ENCODE assay signal across 11 cellular contexts in genomic region chr19:48631254-48631653, GRCh38. TPM values are rescaled to one million over a fixed set of nuclear protein-coding genes. Genes with fewer than 3 reads are reported as not detected.
DNase-seq lines count a peak whose midpoint lies in the region; ATAC-seq, FAIRE-seq and TF ChIP-seq lines count a peak whose summit lies in the region.
"Had no signal": no experiment of that assay in that cellular context is flagged by ENCODE, and none has a peak within 500 bp of the region (broad histone marks: within the 10 kb centered on the region; RNA-seq: fewer than 3 reads in every experiment).

No MANE protein-coding gene starts in this region.

- H3K36me3 ChIP-seq in GM12878 (ENCODE audit: control insufficient read depth in 2 of 2, insufficient read depth in 2 of 2, low read length in 1 of 2): peaks cover 4 to 5% of the 10 kb centered on the region in 2 experiments; a peak in 3 of 4 replicates
- peaks cover 0 to 18% (median 3%) of the 10 kb centered on the region in 4 donors for H3K36me3 ChIP-seq in upper lobe of left lung

- H3K4me3 ChIP-seq in GM12878: no peak overlapping the region
- H3K4me3 ChIP-seq in upper lobe of left lung: no peak overlapping the region

- ATAC-seq in activated naive CD8-positive, alpha-beta T cell treated with anti-CD3 and anti-CD28 coated beads, Interleukin-2, amount 50 U/mL, for 24 hours: no peak
- ATAC-seq in GM12878 (no peak), upper lobe of left lung (ENCODE audit: low FRiP score in 2 of 2) (no peak)
- ATAC-seq in naive thymus-derived CD8-positive, alpha-beta T cell: no peak
- ATAC-seq: activated naive CD4-positive, alpha-beta T cell treated with anti-CD3 and anti-CD28 coated beads, Interleukin-2, amount 50 U/mL, for 72 hours had no signal

- DNase-seq in activated naive CD8-positive, alpha-beta T cell treated with anti-CD3 and anti-CD28 coated beads for 36 hours: no peak
- DNase-seq in activated naive CD8-positive, alpha-beta T cell treated with anti-CD3 and anti-CD28 coated beads, Interleukin-2, amount 50 U/mL, for 24 hours: no peak
- DNase-seq in GM12878 (ENCODE audit: low read depth, low spot score): no peak
- peak in 1 of 10 donors; percentile 60 for DNase-seq in naive thymus-derived CD8-positive, alpha-beta T cell
- DNase-seq in upper lobe of left lung: no peak
- DNase-seq in nephron progenitor cell: no peak
- no peak for DNase-seq in HPDE6-E6E7 (ENCODE audit: extremely low spot score)
- DNase-seq in SHP77 (lab: John Stamatoyannopoulos, UW): no peak
- DNase-seq: activated CD4-positive, CD25-positive, alpha-beta regulatory T cell; kidney glomerular epithelial cell had no signal

- H3K27ac Mint-ChIP-seq in activated naive CD8-positive, alpha-beta T cell treated with anti-CD3 and anti-CD28 coated beads for 36 hours: peak overlapping the region; percentile 45
- no peak overlapping the region for H3K27ac Mint-ChIP-seq in activated naive CD8-positive, alpha-beta T cell treated with anti-CD3 and anti-CD28 coated beads, Interleukin-2, amount 50 U/mL, for 24 hours
- H3K27ac Mint-ChIP-seq in naive thymus-derived CD8-positive, alpha-beta T cell: peak overlapping the region in 8 of 10 donors; percentile 35 to 92 (median 80)
- no peak overlapping the region for H3K27ac Mint-ChIP-seq in nephron progenitor cell

- H3K79me2 ChIP-seq in GM12878 (ENCODE audit: control insufficient read depth, insufficient read depth, low read length): peaks cover 5% of the 10 kb centered on the region

- CTCF ChIA-PET in GM12878 (lab: Yijun Ruan, JAX): no interaction called here

- H3K36me3 Mint-ChIP-seq in activated naive CD8-positive, alpha-beta T cell treated with anti-CD3 and anti-CD28 coated beads for 36 hours: peaks cover 5% of the 10 kb centered on the region
- peaks cover 8% of the 10 kb centered on the region for H3K36me3 Mint-ChIP-seq in activated naive CD8-positive, alpha-beta T cell treated with anti-CD3 and anti-CD28 coated beads, Interleukin-2, amount 50 U/mL, for 24 hours (ENCODE audit: low read depth)
- peaks cover 0 to 47% (median 8%) of the 10 kb centered on the region in 3 donors for H3K36me3 Mint-ChIP-seq in naive thymus-derived CD8-positive, alpha-beta T cell
- H3K36me3 Mint-ChIP-seq in nephron progenitor cell (ENCODE audit: low read depth): no peaks in the 10 kb centered on the region

- H3K27ac ChIP-seq in GM12878 (ENCODE audit: control insufficient read depth, insufficient read depth): no peak overlapping the region
- peak overlapping the region; percentile 70 to 97 (median 89) for H3K27ac ChIP-seq in upper lobe of left lung

- H3K4me2 ChIP-seq in GM12878 (ENCODE audit: control insufficient read depth, insufficient read depth): no peak overlapping the region

- no peaks in the 10 kb centered on the region for H3K9me3 ChIP-seq in GM12878 (replicated peaks; ENCODE audit: control insufficient read depth, insufficient read depth, low read length)
- H3K9me3 ChIP-seq in upper lobe of left lung: no peaks in the 10 kb centered on the region

- no peak for TF ChIP-seq RAD21 in GM12878 (IDR thresholded peaks at IDR 0.05; ENCODE audit: insufficient read depth, low read depth, low read length)

- TF ChIP-seq CTCF in GM12878 (IDR thresholded peaks at IDR 0.05 in 2 of 3, conservative IDR thresholded peaks at IDR 0.05 in 1 of 3; ENCODE audit: control insufficient read depth in 2 of 3, extremely low read depth in 1 of 3, insufficient read depth in 1 of 3, low read depth in 3 of 3, low read length in 3 of 3) (no peak), upper lobe of left lung (IDR thresholded peaks at IDR 0.05) (no peak), nephron progenitor cell (IDR thresholded peaks at IDR 0.05) (no peak)

- POLR2A ChIA-PET in GM12878 (lab: Charles Lee): no interaction called here
- POLR2A ChIA-PET in naive thymus-derived CD8-positive, alpha-beta T cell (lab: Charles Lee): interaction anchor here (0.7 to 4.6 kb wide), 8 partner anchors 9 to 437 kb away, joined by 3 to 38 read pairs (median 3); partner anchors contain the start of genes CA11, RPL18 and SPHK2

- no peaks in the 10 kb centered on the region for H3K27me3 ChIP-seq in GM12878 (replicated peaks in 1 of 2; ENCODE audit: control insufficient read depth in 2 of 2, insufficient read depth in 2 of 2, low read length in 1 of 2)
- no peaks in the 10 kb centered on the region for H3K27me3 ChIP-seq in upper lobe of left lung

- no peaks in the 10 kb centered on the region for H4K20me1 ChIP-seq in GM12878 (ENCODE audit: control insufficient read depth, insufficient read depth)

- TF ChIP-seq POLR2A in GM12878 (IDR thresholded peaks at IDR 0.05; ENCODE audit: low read depth, low read length): no peak
- TF ChIP-seq POLR2A in upper lobe of left lung (IDR thresholded peaks at IDR 0.05): peak in 1 of 4 donors; percentile 1

- H3K4me1 Mint-ChIP-seq in activated naive CD8-positive, alpha-beta T cell treated with anti-CD3 and anti-CD28 coated beads for 36 hours: peaks cover 32% of the 10 kb centered on the region
- peaks cover 50% of the 10 kb centered on the region for H3K4me1 Mint-ChIP-seq in activated naive CD8-positive, alpha-beta T cell treated with anti-CD3 and anti-CD28 coated beads, Interleukin-2, amount 50 U/mL, for 24 hours
- peaks cover 11 to 49% (median 45%) of the 10 kb centered on the region in 4 donors for H3K4me1 Mint-ChIP-seq in naive thymus-derived CD8-positive, alpha-beta T cell
- peaks cover 76% of the 10 kb centered on the region for H3K4me1 Mint-ChIP-seq in nephron progenitor cell

- no peak overlapping the region for H3K9ac ChIP-seq in GM12878 (ENCODE audit: control insufficient read depth, insufficient read depth, low read length)

- in situ Hi-C loops in GM12878 (cut with MboI): loop anchor here (25.0 kb wide), 1 partner anchor 1256 kb away; the partner anchor contains the start of genes AKT1S1, IL4I1 and TBC1D17

- no peaks in the 10 kb centered on the region for H3K9me3 Mint-ChIP-seq in activated naive CD8-positive, alpha-beta T cell treated with anti-CD3 and anti-CD28 coated beads for 36 hours
- no peaks in the 10 kb centered on the region for H3K9me3 Mint-ChIP-seq in activated naive CD8-positive, alpha-beta T cell treated with anti-CD3 and anti-CD28 coated beads, Interleukin-2, amount 50 U/mL, for 24 hours
- no peaks in the 10 kb centered on the region for H3K9me3 Mint-ChIP-seq in naive thymus-derived CD8-positive, alpha-beta T cell
- H3K9me3 Mint-ChIP-seq in nephron progenitor cell: no peaks in the 10 kb centered on the region
- H3K9me3 Mint-ChIP-seq: activated naive CD4-positive, alpha-beta T cell treated with anti-CD3 and anti-CD28 coated beads, Interleukin-2, amount 50 U/mL, for 72 hours had no signal

- RAD21 ChIA-PET in GM12878 (lab: Charles Lee; ENCODE audit: unreplicated experiment): interaction anchor here (3.4 kb wide), 1 partner anchor 12 kb away, joined by 15 read pairs; the partner anchor contains the start of genes RPL18 and SPHK2

- no peak overlapping the region for H3K4me3 Mint-ChIP-seq in activated naive CD8-positive, alpha-beta T cell treated with anti-CD3 and anti-CD28 coated beads for 36 hours
- H3K4me3 Mint-ChIP-seq in activated naive CD8-positive, alpha-beta T cell treated with anti-CD3 and anti-CD28 coated beads, Interleukin-2, amount 50 U/mL, for 24 hours: no peak overlapping the region
- H3K4me3 Mint-ChIP-seq in naive thymus-derived CD8-positive, alpha-beta T cell: no peak overlapping the region
- no peak overlapping the region for H3K4me3 Mint-ChIP-seq in nephron progenitor cell

- FAIRE-seq in GM12878 (lab: Jason Lieb, UNC): no peak

- BruUV-seq in GM12878 (replicated peaks; lab: Mats Ljungman, UMichigan): no TSS peak

- SMC1A ChIA-PET in GM12878 (lab: Charles Lee; ENCODE audit: uncharacterized antibody, unreplicated experiment): no interaction called here

- H3K4me1 ChIP-seq in GM12878 (ENCODE audit: control insufficient read depth, insufficient read depth, low read length) (peaks cover 20% of the 10 kb centered on the region), upper lobe of left lung (peaks cover 59 to 68% (median 63%) of the 10 kb centered on the region in 4 donors)

- TF ChIP-seq EP300 in GM12878 (IDR thresholded peaks at IDR 0.05; ENCODE audit: borderline replicate concordance in 1 of 2, control insufficient read depth in 1 of 2, low read depth in 2 of 2, low read length in 2 of 2): no peak
- TF ChIP-seq EP300 in upper lobe of left lung (IDR thresholded peaks at IDR 0.05): no peak

- no peak overlapping the region for H2AFZ ChIP-seq in GM12878 (ENCODE audit: control insufficient read depth, low read depth, low read length)

- WGBS in GM12878 (ENCODE audit: insufficient coverage, insufficient replicate concordance, low lambda C conversion rate, missing lambda C conversion rate): 100% methylated on average over 3 of the region's 3 CpGs
- WGBS in upper lobe of left lung, 2 donors: 67 to 80% methylated on average over 1 to 3 of the region's 3 CpGs

- no peaks in the 10 kb centered on the region for H3K27me3 Mint-ChIP-seq in activated naive CD8-positive, alpha-beta T cell treated with anti-CD3 and anti-CD28 coated beads for 36 hours
- peaks cover 2% of the 10 kb centered on the region for H3K27me3 Mint-ChIP-seq in activated naive CD8-positive, alpha-beta T cell treated with anti-CD3 and anti-CD28 coated beads, Interleukin-2, amount 50 U/mL, for 24 hours
- H3K27me3 Mint-ChIP-seq in naive thymus-derived CD8-positive, alpha-beta T cell: no peaks in the 10 kb centered on the region
- no peaks in the 10 kb centered on the region for H3K27me3 Mint-ChIP-seq in nephron progenitor cell (ENCODE audit: low read depth, poor library complexity)

- intact Hi-C loops in GM12878 (cut with micrococcal nuclease; ENCODE audit: unreplicated experiment): loop anchor here (10.0 kb wide), 1 partner anchor 334 kb away; the partner anchor contains the start of gene FTL

RNA-seq across cellular contexts. Expression of gene DBP, which starts 5.9 kb away (rescaled TPM):
- total RNA-seq in activated naive CD8-positive, alpha-beta T cell treated with anti-CD3 and anti-CD28 coated beads for 36 hours: 10 to 100 TPM in 1 of 2 experiments, 1 to 10 TPM in 1; 9.3 to 10.1 TPM
- total RNA-seq in GM12878 (2013; cell fraction: nucleolus; rRNA removed): 18.1 and 21.7 TPM in 2 replicates
- total RNA-seq in GM12878 (2014; rRNA removed): 10.5 and 10.6 TPM in 2 replicates
- total RNA-seq in GM12878 (2014; rRNA removed; fragmentation: Illumina TruSeq; extraction: Trizol): 7.0 and 8.1 TPM in 2 replicates
- total RNA-seq in GM12878 (2021): 6.7 and 7.3 TPM in 2 replicates
- 5.0 TPM for polyA plus RNA-seq in GM12878 (2011; ENCODE audit: low read depth)
- 6.0 and 9.8 TPM in 2 replicates for polyA plus RNA-seq in GM12878 (2011; rRNA removed)
- 13.1 and 14.1 TPM in 2 replicates for polyA plus RNA-seq in GM12878 (2011; cell fraction: cytosol; rRNA removed)
- 10.3 and 11.2 TPM in 2 replicates for polyA plus RNA-seq in GM12878 (2011; cell fraction: nucleus; rRNA removed)
- 12.9 and 16.4 TPM in 2 replicates for polyA plus RNA-seq in GM12878 (2012)
- polyA plus RNA-seq in GM12878 (2014; fragmentation: Illumina TruSeq; extraction: Trizol): 5.0 and 5.1 TPM in 2 replicates
- 1 to 10 TPM; 2.0 to 2.6 TPM for polyA plus RNA-seq in GM12878 (2014; fragmentation: Nextera tagmentation; extraction: Ambion mirVana)
- 9.4 and 9.7 TPM in 2 replicates for polyA plus RNA-seq in GM12878 (2014; rRNA removed)
- polyA plus RNA-seq in GM12878 (2016; fragmentation: Nextera tagmentation; extraction: Ambion mirVana): 1 to 10 TPM; 4.0 to 7.1 TPM
- polyA minus RNA-seq in GM12878 (2011; rRNA and poly(A)+ RNA removed): 6.6 and 9.1 TPM in 2 replicates
- 2.6 and 7.4 TPM in 2 replicates for polyA minus RNA-seq in GM12878 (2011; cell fraction: cytosol; rRNA and poly(A)+ RNA removed)
- 3.9 and 4.3 TPM in 2 replicates for polyA minus RNA-seq in GM12878 (2011; cell fraction: nucleus; rRNA and poly(A)+ RNA removed)
- 10 to 100 TPM; 63.1 to 66.6 TPM for total RNA-seq in naive thymus-derived CD8-positive, alpha-beta T cell
- 10 to 100 TPM; 37.5 to 97.8 (median 63.1) TPM for polyA plus RNA-seq in naive thymus-derived CD8-positive, alpha-beta T cell
- total RNA-seq in upper lobe of left lung: 10 to 100 TPM in 3 of 6 donors, 1 to 10 TPM in 3; 5.2 to 25.4 (median 10.0) TPM

RNA-seq across cellular contexts. Expression of gene SPHK2, which starts 11.9 kb away (rescaled TPM):
- total RNA-seq in activated naive CD8-positive, alpha-beta T cell treated with anti-CD3 and anti-CD28 coated beads for 36 hours: 10 to 100 TPM; 36.7 to 40.8 TPM
- total RNA-seq in GM12878 (2013; cell fraction: nucleolus; rRNA removed): 31.6 and 32.6 TPM in 2 replicates
- 12.4 and 15.9 TPM in 2 replicates for total RNA-seq in GM12878 (2014; rRNA removed)
- total RNA-seq in GM12878 (2014; rRNA removed; fragmentation: Illumina TruSeq; extraction: Trizol): 6.5 and 7.1 TPM in 2 replicates
- total RNA-seq in GM12878 (2021): 33.1 and 40.5 TPM in 2 replicates
- 3.6 TPM for polyA plus RNA-seq in GM12878 (2011; ENCODE audit: low read depth)
- polyA plus RNA-seq in GM12878 (2011; rRNA removed): 3.0 and 5.7 TPM in 2 replicates
- 9.0 and 13.9 TPM in 2 replicates for polyA plus RNA-seq in GM12878 (2011; cell fraction: cytosol; rRNA removed)
- 35.3 and 48.6 TPM in 2 replicates for polyA plus RNA-seq in GM12878 (2011; cell fraction: nucleus; rRNA removed)
- polyA plus RNA-seq in GM12878 (2012): 11.0 and 11.4 TPM in 2 replicates
- polyA plus RNA-seq in GM12878 (2014; fragmentation: Illumina TruSeq; extraction: Trizol): 2.2 and 4.7 TPM in 2 replicates
- under 1 TPM; 0.37 to 0.75 TPM for polyA plus RNA-seq in GM12878 (2014; fragmentation: Nextera tagmentation; extraction: Ambion mirVana)
- 26.4 and 31.5 TPM in 2 replicates for polyA plus RNA-seq in GM12878 (2014; rRNA removed)
- 10 to 100 TPM; 29.7 to 31.7 TPM for polyA plus RNA-seq in GM12878 (2016; fragmentation: Nextera tagmentation; extraction: Ambion mirVana)
- polyA minus RNA-seq in GM12878 (2011; rRNA and poly(A)+ RNA removed): 10.2 and 16.4 TPM in 2 replicates
- polyA minus RNA-seq in GM12878 (2011; cell fraction: cytosol; rRNA and poly(A)+ RNA removed): 7.8 and 8.0 TPM in 2 replicates
- 12.0 and 29.9 TPM in 2 replicates for polyA minus RNA-seq in GM12878 (2011; cell fraction: nucleus; rRNA and poly(A)+ RNA removed)
- 10 to 100 TPM; 39.1 to 40.4 TPM for total RNA-seq in naive thymus-derived CD8-positive, alpha-beta T cell
- 1 to 10 TPM; 7.5 to 9.1 (median 8.3) TPM for polyA plus RNA-seq in naive thymus-derived CD8-positive, alpha-beta T cell
- 10 to 100 TPM in 5 of 6 donors, 1 to 10 TPM in 1; 9.1 to 50.3 (median 26.8) TPM for total RNA-seq in upper lobe of left lung

RNA-seq across cellular contexts. Expression of gene RPL18, which starts 12.3 kb away (rescaled TPM):
- 1,000 to 10,000 TPM; 1,968 to 2,008 TPM for total RNA-seq in activated naive CD8-positive, alpha-beta T cell treated with anti-CD3 and anti-CD28 coated beads for 36 hours
- total RNA-seq in GM12878 (2013; cell fraction: nucleolus; rRNA removed): 289 and 293 TPM in 2 replicates
- 3,864 and 4,267 TPM in 2 replicates for total RNA-seq in GM12878 (2014; rRNA removed)
- total RNA-seq in GM12878 (2014; rRNA removed; fragmentation: Illumina TruSeq; extraction: Trizol): 2,138 and 2,306 TPM in 2 replicates
- 2,548 and 2,593 TPM in 2 replicates for total RNA-seq in GM12878 (2021)
- polyA plus RNA-seq in GM12878 (2011; ENCODE audit: low read depth): 2,279 TPM
- 786 and 1,901 TPM in 2 replicates for polyA plus RNA-seq in GM12878 (2011; rRNA removed)
- 2,627 and 2,723 TPM in 2 replicates for polyA plus RNA-seq in GM12878 (2011; cell fraction: cytosol; rRNA removed)
- polyA plus RNA-seq in GM12878 (2011; cell fraction: nucleus; rRNA removed): 1,070 and 1,187 TPM in 2 replicates
- 3,508 and 3,752 TPM in 2 replicates for polyA plus RNA-seq in GM12878 (2012)
- 1,711 and 2,137 TPM in 2 replicates for polyA plus RNA-seq in GM12878 (2014; fragmentation: Illumina TruSeq; extraction: Trizol)
- polyA plus RNA-seq in GM12878 (2014; fragmentation: Nextera tagmentation; extraction: Ambion mirVana): 100 to 1,000 TPM; 393 to 844 TPM
- polyA plus RNA-seq in GM12878 (2014; rRNA removed): 3,670 and 3,986 TPM in 2 replicates
- 1,000 to 10,000 TPM; 1,291 to 1,299 TPM for polyA plus RNA-seq in GM12878 (2016; fragmentation: Nextera tagmentation; extraction: Ambion mirVana)
- 387 and 961 TPM in 2 replicates for polyA minus RNA-seq in GM12878 (2011; rRNA and poly(A)+ RNA removed)
- polyA minus RNA-seq in GM12878 (2011; cell fraction: cytosol; rRNA and poly(A)+ RNA removed): 657 and 660 TPM in 2 replicates
- polyA minus RNA-seq in GM12878 (2011; cell fraction: nucleus; rRNA and poly(A)+ RNA removed): 152 and 213 TPM in 2 replicates
- total RNA-seq in naive thymus-derived CD8-positive, alpha-beta T cell: 1,000 to 10,000 TPM; 2,380 to 2,437 TPM
- 1,000 to 10,000 TPM; 2,610 to 3,008 (median 2,848) TPM for polyA plus RNA-seq in naive thymus-derived CD8-positive, alpha-beta T cell
- total RNA-seq in upper lobe of left lung: 1,000 to 10,000 TPM in 5 of 6 donors, 100 to 1,000 TPM in 1; 950 to 1,930 (median 1,443) TPM

RNA-seq across cellular contexts. Expression of gene CA11, which starts 14.7 kb away (rescaled TPM):
- 10 to 100 TPM; 11.9 to 14.1 TPM for total RNA-seq in activated naive CD8-positive, alpha-beta T cell treated with anti-CD3 and anti-CD28 coated beads for 36 hours
- 0.54 and 0.61 TPM in 2 replicates for total RNA-seq in GM12878 (2013; cell fraction: nucleolus; rRNA removed)
- total RNA-seq in GM12878 (2014; rRNA removed) (3.5 and 5.5 TPM in 2 replicates), GM12878 (2014; rRNA removed; fragmentation: Illumina TruSeq; extraction: Trizol) (1.8 and 2.3 TPM in 2 replicates), GM12878 (2021) (3.3 and 3.9 TPM in 2 replicates), upper lobe of left lung (1 to 10 TPM; 2.1 to 8.1 (median 5.3) TPM)
- 6.3 TPM for polyA plus RNA-seq in GM12878 (2011; ENCODE audit: low read depth)
- polyA plus RNA-seq in GM12878 (2011; rRNA removed) (1.2 and 1.7 TPM in 2 replicates), GM12878 (2014; fragmentation: Illumina TruSeq; extraction: Trizol) (1.9 TPM in 2 replicates), GM12878 (2014; fragmentation: Nextera tagmentation; extraction: Ambion mirVana) (1 to 10 TPM; 5.4 to 7.5 TPM), GM12878 (2014; rRNA removed) (1.8 and 2.7 TPM in 2 replicates), GM12878 (2016; fragmentation: Nextera tagmentation; extraction: Ambion mirVana) (1 to 10 TPM; 1.9 to 2.6 TPM)
- 2.6 and 5.5 TPM in 2 replicates for polyA plus RNA-seq in GM12878 (2011; cell fraction: cytosol; rRNA removed)
- 0.54 and 1.2 TPM in 2 replicates for polyA plus RNA-seq in GM12878 (2011; cell fraction: nucleus; rRNA removed)
- 9.7 and 10.8 TPM in 2 replicates for polyA plus RNA-seq in GM12878 (2012)
- 0.93 TPM in 1 of 2 replicates, not detected in the other for polyA minus RNA-seq in GM12878 (2011; rRNA and poly(A)+ RNA removed)
- polyA minus RNA-seq in GM12878 (2011; cell fraction: cytosol; rRNA and poly(A)+ RNA removed): 2.9 TPM in 1 of 2 replicates, not detected in the other
- 1.9 TPM in 1 of 2 replicates, not detected in the other for polyA minus RNA-seq in GM12878 (2011; cell fraction: nucleus; rRNA and poly(A)+ RNA removed)
- 10 to 100 TPM; 16.2 to 21.3 TPM for total RNA-seq in naive thymus-derived CD8-positive, alpha-beta T cell
- polyA plus RNA-seq in naive thymus-derived CD8-positive, alpha-beta T cell: 10 to 100 TPM in 1 of 3 donors, 1 to 10 TPM in 2; 6.6 to 14.1 (median 7.2) TPM

RNA-seq across cellular contexts. Expression of gene FAM83E, which starts 16.4 kb away (rescaled TPM):
- total RNA-seq in activated naive CD8-positive, alpha-beta T cell treated with anti-CD3 and anti-CD28 coated beads for 36 hours: 1 to 10 TPM; 4.4 TPM
- total RNA-seq in GM12878 (2013; cell fraction: nucleolus; rRNA removed): 6.6 and 8.7 TPM in 2 replicates
- 0.44 and 1.6 TPM in 2 replicates for total RNA-seq in GM12878 (2014; rRNA removed)
- total RNA-seq in GM12878 (2014; rRNA removed; fragmentation: Illumina TruSeq; extraction: Trizol): 0.31 and 0.88 TPM in 2 replicates
- 1.3 and 2.5 TPM in 2 replicates for total RNA-seq in GM12878 (2021)
- polyA plus RNA-seq in GM12878 (2011; ENCODE audit: low read depth): 0.13 TPM
- 0.10 and 0.29 TPM in 2 replicates for polyA plus RNA-seq in GM12878 (2011; rRNA removed)
- polyA plus RNA-seq in GM12878 (2011; cell fraction: cytosol; rRNA removed): 0.33 and 0.53 TPM in 2 replicates
- polyA plus RNA-seq in GM12878 (2011; cell fraction: nucleus; rRNA removed): 0.81 and 1.8 TPM in 2 replicates
- polyA plus RNA-seq in GM12878 (2012): 0.13 and 0.24 TPM in 2 replicates
- polyA plus RNA-seq in GM12878 (2014; fragmentation: Illumina TruSeq; extraction: Trizol): not detected in 2 replicates
- polyA plus RNA-seq in GM12878 (2014; fragmentation: Nextera tagmentation; extraction: Ambion mirVana): not detected
- 0.35 and 0.72 TPM in 2 replicates for polyA plus RNA-seq in GM12878 (2014; rRNA removed)
- polyA plus RNA-seq in GM12878 (2016; fragmentation: Nextera tagmentation; extraction: Ambion mirVana): under 1 TPM in 1 of 2 experiments, not detected in 1; 0.14 TPM
- polyA minus RNA-seq in GM12878 (2011; rRNA and poly(A)+ RNA removed): 0.44 and 1.8 TPM in 2 replicates
- polyA minus RNA-seq in GM12878 (2011; cell fraction: cytosol; rRNA and poly(A)+ RNA removed): not detected in 2 replicates
- 5.2 and 9.2 TPM in 2 replicates for polyA minus RNA-seq in GM12878 (2011; cell fraction: nucleus; rRNA and poly(A)+ RNA removed)
- 1 to 10 TPM; 8.0 TPM for total RNA-seq in naive thymus-derived CD8-positive, alpha-beta T cell
- not detected for polyA plus RNA-seq in naive thymus-derived CD8-positive, alpha-beta T cell
- 10 to 100 TPM; 24.0 to 87.3 (median 43.3) TPM for total RNA-seq in upper lobe of left lung

Comparison
In these comparisons a context has a peak if more than half of its experiments do, and no peak if none do; other contexts are left out.
1. H3K27ac Mint-ChIP-seq: peak in activated naive CD8-positive, alpha-beta T cell treated with anti-CD3 and anti-CD28 coated beads for 36 hours (single experiment) and naive thymus-derived CD8-positive, alpha-beta T cell (8 of 10); none in activated naive CD8-positive, alpha-beta T cell treated with anti-CD3 and anti-CD28 coated beads, Interleukin-2, amount 50 U/mL, for 24 hours (single experiment) and nephron progenitor cell (single experiment).